In genomic region chr16:87806608-87807546, GRCh38 we compare ENCODE assay signal across 8 cellular contexts. TPM values are rescaled to one million over a fixed set of nuclear protein-coding genes. Genes with fewer than 3 reads are reported as not detected.
DNase-seq lines count a peak whose midpoint lies in the region; ATAC-seq and TF ChIP-seq lines count a peak whose summit lies in the region.

No MANE protein-coding gene starts in this region.

- peak overlapping the region; percentile 90 to 95 (median 94) for H3K27ac Mint-ChIP-seq in IgD-negative memory B cell

- peak overlapping the region; percentile 70 to 93 (median 80) for H3K4me3 Mint-ChIP-seq in IgD-negative memory B cell

- peaks cover 2% of the 10 kb centered on the region for H3K36me3 Mint-ChIP-seq in IgD-negative memory B cell

- no peak overlapping the region for H3K27ac ChIP-seq in psoas muscle

- H3K9me3 Mint-ChIP-seq in IgD-negative memory B cell: no peaks in the 10 kb centered on the region

- DNase-seq in CMK (ENCODE audit: low read depth) (peak; percentile 53), glomerular endothelial cell (ENCODE audit: extremely low read depth, low read depth, low spot score) (peak; percentile 5), psoas muscle (no peak), GM19238 (ENCODE audit: insufficient read length, low spot score) (no peak)
- DNase-seq in activated gamma-delta T cell treated with anti-CD3 and anti-CD28 coated beads, Interleukin-2, amount 50 U/mL, for 16 hours (ENCODE audit: low read depth): peak; percentile 33

- no peak for TF ChIP-seq CTCF in psoas muscle (IDR thresholded peaks at IDR 0.05)

- intact Hi-C loops in psoas muscle (cut with DNase I): no loop called here

- H3K27me3 ChIP-seq in psoas muscle (ENCODE audit: insufficient read depth in 3 of 3, low read length in 2 of 3): peaks cover 0 to 5% (median 0%) of the 10 kb centered on the region in 3 donors

- no peaks in the 10 kb centered on the region for H3K4me1 ChIP-seq in psoas muscle

- ATAC-seq in psoas muscle (peak; percentile 38 to 67 (median 53)), HG03520 (IDR thresholded peaks at IDR 0.05; ENCODE audit: unreplicated experiment) (no peak)

- WGBS in psoas muscle, 3 donors: 31 to 39% (median 38%) methylated on average over 25 of the region's 25 CpGs

- H3K4me1 Mint-ChIP-seq in IgD-negative memory B cell: peaks cover 40 to 56% (median 50%) of the 10 kb centered on the region in 3 donors

- H3K9me3 ChIP-seq in psoas muscle: no peaks in the 10 kb centered on the region

- no peak overlapping the region for H3K4me3 ChIP-seq in psoas muscle

- no peaks in the 10 kb centered on the region for H3K27me3 Mint-ChIP-seq in IgD-negative memory B cell

- H3K36me3 ChIP-seq in psoas muscle (ENCODE audit: insufficient read depth in 1 of 2, low read depth in 1 of 2): no peaks in the 10 kb centered on the region

TF ChIP-seq in PFSK-1, 5 proteins besides CTCF, POLR2A, EP300 and RAD21:
- no peak for TF ChIP-seq SIN3A (IDR thresholded peaks at IDR 0.05; ENCODE audit: borderline replicate concordance, insufficient read depth, low read length)
- TF ChIP-seq FOXP2 (optimal IDR thresholded peaks at IDR 0.05; ENCODE audit: borderline replicate concordance, extremely low read depth, extremely low read length, insufficient read depth): no peak
- TF ChIP-seq REST (IDR thresholded peaks at IDR 0.05; ENCODE audit: insufficient read depth in 1 of 2, low read depth in 2 of 2, low read length in 2 of 2): no peak; a peak in 1 of 4 replicates
- TF ChIP-seq TAF1 (IDR thresholded peaks at IDR 0.05; ENCODE audit: borderline replicate concordance, insufficient read depth, low read length): 0 out of 2 replicates have a peak, but pooled peaks have one; percentile 24
- TF ChIP-seq POLR2AphosphoS5 (IDR thresholded peaks at IDR 0.05; ENCODE audit: low read depth, low read length): peak; percentile 26; the same call in 1 of the 2 replicates

RNA-seq across cellular contexts. Expression of gene KLHDC4, which starts 41.1 kb away (rescaled TPM):
- 18.7 TPM for polyA plus RNA-seq in IgD-negative memory B cell
- 30.7 TPM for polyA plus RNA-seq in PFSK-1 (2012; ENCODE audit: insufficient read length, low read depth)
- total RNA-seq in glomerular endothelial cell: 17.8 and 21.3 TPM in 2 replicates
- total RNA-seq in psoas muscle: 10 to 100 TPM; 11.1 to 19.7 (median 15.8) TPM
- 10 to 100 TPM in 2 of 3 donors, 1 to 10 TPM in 1; 9.2 to 16.5 (median 10.1) TPM for polyA plus RNA-seq in psoas muscle

Comparison
In these comparisons a context has a peak if more than half of its experiments do, and no peak if none do; other contexts are left out.
1. DNase-seq: peak in CMK (single experiment), activated gamma-delta T cell treated with anti-CD3 and anti-CD28 coated beads, Interleukin-2, amount 50 U/mL, for 16 hours (single experiment) and glomerular endothelial cell (single experiment); none in psoas muscle (0 of 2) and GM19238 (single experiment).